9 cellular contexts compared by ENCODE assay signal in genomic region chr1:100868364-100868995, GRCh38. TPM values are rescaled to one million over a fixed set of nuclear protein-coding genes. Genes with fewer than 3 reads are reported as not detected.
DNase-seq lines count a peak whose midpoint lies in the region; ATAC-seq, FAIRE-seq and TF ChIP-seq lines count a peak whose summit lies in the region.
"Had no signal": no experiment of that assay in that cellular context is flagged by ENCODE, and none has a peak within 500 bp of the region (broad histone marks: within the 10 kb centered on the region; RNA-seq: fewer than 3 reads in every experiment).

No MANE protein-coding gene starts in this region.

- TF ChIP-seq RAD21 in A549 (conservative IDR thresholded peaks at IDR 0.05 in 1 of 2, IDR thresholded peaks at IDR 0.05 in 1 of 2), result peak; percentile 65 to 79

- H3K27ac ChIP-seq in A549, result no peak overlapping the region

- ATAC-seq in A549 (peak in 1 of 2 experiments; percentile 50; a peak in 1 of 6 replicates), GM18861 (IDR thresholded peaks at IDR 0.05; ENCODE audit: unreplicated experiment) (no peak), HG03196 (IDR thresholded peaks at IDR 0.05; ENCODE audit: unreplicated experiment) (no peak)

- H3K4me2 ChIP-seq in A549, result peak overlapping the region; percentile 41

- peaks cover 5% of the 10 kb centered on the region for H3K36me3 ChIP-seq in neuron (ENCODE audit: insufficient read depth, low read length)
- H3K36me3 ChIP-seq: HAP-1 had no signal

- POLR2A ChIA-PET in A549 (lab: Yijun Ruan, JAX), result no interaction called here

- peak; percentile 73 for TF ChIP-seq CTCF in A549 (IDR thresholded peaks at IDR 0.05)
- TF ChIP-seq CTCF in GM12865 (IDR thresholded peaks at IDR 0.05; ENCODE audit: insufficient read depth, low read depth, low read length, missing control alignments), result peak; percentile 44

- TF ChIP-seq POLR2A in A549 (IDR thresholded peaks at IDR 0.05; ENCODE audit: low read length), result no peak

- no peak for TF ChIP-seq EP300 in A549 (IDR thresholded peaks at IDR 0.05)

- H3K9me3 ChIP-seq in A549, result no peaks in the 10 kb centered on the region
- H3K9me3 ChIP-seq in neuron (ENCODE audit: low read length), result peaks cover 2% of the 10 kb centered on the region
- H3K9me3 ChIP-seq: HAP-1 had no signal

- no peak for FAIRE-seq in A549 (lab: Jason Lieb, UNC)

- DNase-seq in A549 (ENCODE audit: low read depth in 1 of 2, low spot score in 1 of 2) (peak in 1 of 2 experiments; percentile 28), GM12865 (ENCODE audit: low read depth) (peak; percentile 54), NCI-H774 (lab: John Stamatoyannopoulos, UW) (peak; percentile 9), cerebellar nuclear complex (lab: John Stamatoyannopoulos, UW) (no peak)
- DNase-seq in effector CD4-positive, alpha-beta T cell, result peak; percentile 3

- no peak overlapping the region for H3K4me3 ChIP-seq in A549
- no peak overlapping the region for H3K4me3 ChIP-seq in GM12865 (ENCODE audit: low read depth, low read length)
- no peak overlapping the region for H3K4me3 ChIP-seq in neuron (ENCODE audit: low read length)
- H3K4me3 ChIP-seq: HAP-1 had no signal

- peak overlapping the region; percentile 44 for H2AFZ ChIP-seq in neuron (ENCODE audit: low read depth, low read length)

- CTCF ChIA-PET in A549 (lab: Yijun Ruan, JAX), result interaction anchor here (0.8 to 11.7 kb wide), 27 partner anchors 9 to 1066 kb away, joined by 3 to 138 read pairs (median 4); partner anchors contain the start of gene GPR88

- H3K27me3 ChIP-seq in neuron (ENCODE audit: insufficient read depth, low read length), result no peaks in the 10 kb centered on the region

- 0 out of 3 replicates have a peak, but pooled peaks cover 3% of the 10 kb centered on the region for H3K4me1 ChIP-seq in A549
- H3K4me1 ChIP-seq in neuron (ENCODE audit: insufficient read depth, low read length), result peaks cover 3% of the 10 kb centered on the region

- 9% methylated on average over 7 of the region's 7 CpGs for WGBS in A549 (ENCODE audit: missing lambda C conversion rate)

TF ChIP-seq in A549, 52 proteins besides CTCF, POLR2A, EP300 and RAD21:
- TF ChIP-seq SMC3 (IDR thresholded peaks at IDR 0.05) (peak; percentile 67), NPAS2 (CRISPR knock-in tag; IDR thresholded peaks at IDR 0.05; ENCODE audit: borderline replicate concordance) (no peak)
TF ChIP-seq in A549: peak in this region for 1.

RNA-seq across cellular contexts. Expression of gene EXTL2, which starts 26.2 kb away (rescaled TPM):
- polyA plus RNA-seq in A549 (2011; rRNA removed), result 19.1 and 22.4 TPM in 2 replicates
- 3.1 and 3.4 TPM in 2 replicates for polyA plus RNA-seq in A549 (2012; cell fraction: cytosol; rRNA removed)
- 2.9 and 4.9 TPM in 2 replicates for polyA plus RNA-seq in A549 (2012; cell fraction: nucleus; rRNA removed)
- polyA plus RNA-seq in A549 (2017; fragmentation: RNase III; extraction: RNeasy Plus Mini Kit Qiagen cat#74134 plus additional on column Dnase treatment), result 9.2 to 10.7 TPM (median 9.4 TPM) in 3 replicates
- 3.2 and 4.8 TPM in 2 replicates for polyA minus RNA-seq in A549 (2011; rRNA and poly(A)+ RNA removed)

RNA-seq across cellular contexts. Expression of gene SLC30A7, which starts 27.4 kb away (rescaled TPM):
- polyA plus RNA-seq in A549 (2011; rRNA removed), result 9.6 and 11.1 TPM in 2 replicates
- 1.5 and 2.3 TPM in 2 replicates for polyA plus RNA-seq in A549 (2012; cell fraction: cytosol; rRNA removed)
- polyA plus RNA-seq in A549 (2012; cell fraction: nucleus; rRNA removed), result 1.7 and 2.9 TPM in 2 replicates
- 3.9 to 4.8 TPM (median 4.3 TPM) in 3 replicates for polyA plus RNA-seq in A549 (2017; fragmentation: RNase III; extraction: RNeasy Plus Mini Kit Qiagen cat#74134 plus additional on column Dnase treatment)
- 16.8 and 20.0 TPM in 2 replicates for polyA minus RNA-seq in A549 (2011; rRNA and poly(A)+ RNA removed)

Comparison
In these comparisons a context has a peak if more than half of its experiments do, and no peak if none do; other contexts are left out.
1. DNase-seq: peak in GM12865 (single experiment), NCI-H774 (single experiment) and effector CD4-positive, alpha-beta T cell (single experiment); none in cerebellar nuclear complex (0 of 2).